Comparison of ENCODE assay signal across 17 cellular contexts in the genomic region with DNA sequence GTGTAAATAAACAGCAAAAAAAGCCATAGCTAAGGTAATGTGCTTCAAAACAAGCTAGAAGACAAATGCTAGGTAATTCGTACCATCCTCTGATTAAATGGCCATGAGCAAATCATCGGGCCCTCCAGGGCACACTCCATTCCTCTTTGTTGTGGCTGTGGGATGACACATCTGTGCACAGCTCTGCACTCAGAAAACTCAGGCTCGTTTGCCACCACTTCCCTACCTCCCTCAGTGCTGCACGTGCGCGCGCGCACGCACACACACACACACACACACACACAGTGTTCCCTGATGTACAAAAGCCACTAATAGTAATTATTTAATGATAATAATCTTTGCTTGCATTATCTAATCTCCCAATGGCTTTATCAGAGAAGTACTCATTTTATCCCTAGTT.
"Had no signal": no experiment of that assay in that cellular context is flagged by ENCODE, and none has a peak within 500 bp of the region (broad histone marks: within the 10 kb centered on the region; RNA-seq: fewer than 3 reads in every experiment).

No MANE protein-coding gene starts in this region.

- H3K27ac ChIP-seq: esophagus squamous epithelium, neural progenitor cell, ovary, tibial artery, upper lobe of left lung, uterus had no signal

- H3K27me3 ChIP-seq: esophagus squamous epithelium, neural progenitor cell, ovary, tibial artery, upper lobe of left lung, uterus had no signal

- H2AFZ ChIP-seq: neural progenitor cell had no signal

- H3K36me3 ChIP-seq: esophagus squamous epithelium, neural progenitor cell, ovary, tibial artery, upper lobe of left lung, uterus had no signal

- H3K9me3 ChIP-seq: esophagus squamous epithelium, ovary, tibial artery, upper lobe of left lung, uterus had no signal

- ATAC-seq: effector memory CD8-positive, alpha-beta T cell; left lobe of liver; natural killer cell; right cardiac atrium; stimulated activated effector memory CD8-positive, alpha-beta T cell treated with anti-CD3 and anti-CD28 coated beads, Interleukin-12 subunit alpha, Interleukin-12 subunit beta, amount 100 ng/mL, for 72 hours had no signal

- H3K4me3 ChIP-seq: esophagus squamous epithelium, neural progenitor cell, ovary, smooth muscle cell, tibial artery, upper lobe of left lung, uterus had no signal

- H3K4me2 ChIP-seq: neural progenitor cell, smooth muscle cell had no signal

- DNase-seq: effector memory CD8-positive, alpha-beta T cell; esophagus squamous epithelium; kidney glomerular epithelial cell; mammary epithelial cell; natural killer cell; nucleus accumbens; ovary; right cardiac atrium; stimulated activated CD4-positive, alpha-beta T cell treated with anti-CD3 and anti-CD28 coated beads, Interleukin-4, amount 100 ng/mL, for 1 hour; stimulated activated CD8-positive, alpha-beta memory T cell treated with anti-CD3 and anti-CD28 coated beads, Interleukin-4, amount 100 ng/mL, for 48 hours; tibial artery; uterus had no signal

- H3K9ac ChIP-seq: neural progenitor cell had no signal
